Comparison of ENCODE assay signal across 1 cellular context in genomic region chr14:23095196-23096108, GRCh38.
A peak's percentile ranks its signal among the peaks of the same experiment; 100 is the strongest.
TF ChIP-seq lines count a peak whose summit lies in the region.

Gene C14orf119, plus strand, starts transcription at chr14:23095505. Its CDS starts 2,154 bp downstream, at chr14:23097659.

TF ChIP-seq in HepG2, 621 proteins besides CTCF, POLR2A, EP300 and RAD21 (continued from another document and continues in another):
- peak; percentile 78; the same call in 1 of the 2 replicates for TF ChIP-seq JUN (CRISPR knock-in tag; IDR thresholded peaks at IDR 0.05)
- 0 out of 2 replicates have a peak, but pooled peaks have one; percentile 18 for TF ChIP-seq ZFP1 (CRISPR knock-in tag; IDR thresholded peaks at IDR 0.05)
- TF ChIP-seq HOXA7 (CRISPR knock-in tag; IDR thresholded peaks at IDR 0.05), result no peak
- no peak for TF ChIP-seq PRDM15 (CRISPR knock-in tag; IDR thresholded peaks at IDR 0.05)
- peak; percentile 23; the same call in 1 of the 2 replicates for TF ChIP-seq ZNF350 (CRISPR knock-in tag; IDR thresholded peaks at IDR 0.05; ENCODE audit: borderline replicate concordance, low read depth)
- TF ChIP-seq ZBTB20 (CRISPR knock-in tag; IDR thresholded peaks at IDR 0.05; ENCODE audit: borderline replicate concordance, low read depth), result peak; percentile 15; the same call in 1 of the 2 replicates
- TF ChIP-seq TCF12 (IDR thresholded peaks at IDR 0.05), result no peak
- peak; percentile 84; the same call in 1 of the 2 replicates for TF ChIP-seq TCF12 (CRISPR knock-in tag; IDR thresholded peaks at IDR 0.05)
- TF ChIP-seq MTERF4 (CRISPR knock-in tag; IDR thresholded peaks at IDR 0.05), result peak; percentile 45; the same call in 1 of the 2 replicates
- TF ChIP-seq DMTF1 (CRISPR knock-in tag; IDR thresholded peaks at IDR 0.05), result no peak
- peak; percentile 62; the same call in 1 of the 2 replicates for TF ChIP-seq ZBTB26 (CRISPR knock-in tag; IDR thresholded peaks at IDR 0.05; ENCODE audit: borderline replicate concordance)
- no peak for TF ChIP-seq PHB2 (IDR thresholded peaks at IDR 0.05; ENCODE audit: partially characterized antibody)
- no peak for TF ChIP-seq ZNF235 (CRISPR knock-in tag; IDR thresholded peaks at IDR 0.05; ENCODE audit: borderline replicate concordance)
- TF ChIP-seq ZNF775 (CRISPR knock-in tag; IDR thresholded peaks at IDR 0.05; ENCODE audit: borderline replicate concordance), result peak; percentile 19
- peak; percentile 52; the same call in 1 of the 2 replicates for TF ChIP-seq GATAD2A (CRISPR knock-in tag; IDR thresholded peaks at IDR 0.05)
- TF ChIP-seq GTF3A (CRISPR knock-in tag; conservative IDR thresholded peaks at IDR 0.05), result no peak; the same call in 1 of the 2 replicates
- no peak for TF ChIP-seq ZNF816 (CRISPR knock-in tag; IDR thresholded peaks at IDR 0.05; ENCODE audit: borderline replicate concordance)
- TF ChIP-seq PAWR (CRISPR knock-in tag; IDR thresholded peaks at IDR 0.05; ENCODE audit: borderline replicate concordance), result no peak
- TF ChIP-seq MZF1 (CRISPR knock-in tag; IDR thresholded peaks at IDR 0.05; ENCODE audit: borderline replicate concordance), result no peak; the same call in 1 of the 2 replicates
- TF ChIP-seq MED13 (CRISPR knock-in tag; IDR thresholded peaks at IDR 0.05), result no peak; the same call in 1 of the 2 replicates
- no peak for TF ChIP-seq DPF2 (CRISPR knock-in tag; IDR thresholded peaks at IDR 0.05; ENCODE audit: borderline replicate concordance, low read depth)
- no peak; the same call in 1 of the 2 replicates for TF ChIP-seq GFI1 (CRISPR knock-in tag; IDR thresholded peaks at IDR 0.05; ENCODE audit: borderline replicate concordance)
- peak; percentile 22 for TF ChIP-seq ZNF547 (CRISPR knock-in tag; IDR thresholded peaks at IDR 0.05)
- TF ChIP-seq MLLT10 (CRISPR knock-in tag; IDR thresholded peaks at IDR 0.05), result 0 out of 2 replicates have a peak, but pooled peaks have one; percentile 64
- TF ChIP-seq RBFOX2 (IDR thresholded peaks at IDR 0.05; ENCODE audit: low read depth, low read length), result peak; percentile 61
- peak; percentile 97 for TF ChIP-seq TRAFD1 (CRISPR knock-in tag; IDR thresholded peaks at IDR 0.05; ENCODE audit: borderline replicate concordance)
- peak; percentile 99 for TF ChIP-seq PATZ1 (CRISPR knock-in tag; IDR thresholded peaks at IDR 0.05)
- no peak for TF ChIP-seq HOXD1 (CRISPR knock-in tag; IDR thresholded peaks at IDR 0.05)
- TF ChIP-seq ZNF335 (CRISPR knock-in tag; IDR thresholded peaks at IDR 0.05), result 0 out of 2 replicates have a peak, but pooled peaks have one; percentile 66
- peak; percentile 31; the same call in 1 of the 2 replicates for TF ChIP-seq E2F2 (CRISPR knock-in tag; IDR thresholded peaks at IDR 0.05; ENCODE audit: borderline replicate concordance)
- TF ChIP-seq SNRNP70 (IDR thresholded peaks at IDR 0.05; ENCODE audit: low read depth, low read length), result no peak
- TF ChIP-seq CREB1 (IDR thresholded peaks at IDR 0.05), result peak; percentile 57
- no peak; the same call in 1 of the 2 replicates for TF ChIP-seq CREB1 (CRISPR knock-in tag; IDR thresholded peaks at IDR 0.05)
- peak; percentile 88 for TF ChIP-seq ZBED4 (CRISPR knock-in tag; IDR thresholded peaks at IDR 0.05; ENCODE audit: borderline replicate concordance)
- no peak for TF ChIP-seq ZNF552 (CRISPR knock-in tag; IDR thresholded peaks at IDR 0.05; ENCODE audit: borderline replicate concordance)
- no peak; the same call in 1 of the 2 replicates for TF ChIP-seq ZFP41 (CRISPR knock-in tag; IDR thresholded peaks at IDR 0.05; ENCODE audit: borderline replicate concordance)
- TF ChIP-seq TERF1 (CRISPR knock-in tag; IDR thresholded peaks at IDR 0.05), result peak; percentile 88; the same call in 1 of the 2 replicates
- TF ChIP-seq ZNF550 (CRISPR knock-in tag; IDR thresholded peaks at IDR 0.05; ENCODE audit: borderline replicate concordance), result no peak
